ENCODE assay signal across 1 cellular context in the genomic region with DNA sequence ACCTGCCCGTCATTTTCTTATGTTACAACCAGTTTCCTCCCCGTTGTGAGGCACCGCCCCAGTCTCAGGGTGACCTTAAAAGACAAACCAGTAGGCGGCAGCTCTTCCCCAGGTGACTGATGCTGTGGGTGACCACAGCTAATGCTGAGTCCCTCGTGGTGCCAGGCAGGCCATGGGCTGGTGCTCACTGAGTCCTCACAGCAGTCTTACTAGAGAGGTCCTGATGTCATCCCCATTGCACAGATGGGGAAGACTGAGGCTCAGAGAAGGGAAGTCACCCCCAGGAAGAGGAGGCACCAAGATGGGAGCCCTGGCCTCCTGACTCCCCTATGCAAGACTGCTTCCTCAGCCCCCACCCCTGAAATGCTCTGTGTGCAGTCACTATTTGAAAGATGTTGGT.
TF ChIP-seq lines count a peak whose summit lies in the region.

No MANE protein-coding gene starts in this region.

TF ChIP-seq in WTC11, 78 proteins besides CTCF, POLR2A, EP300 and RAD21 (continued from another document):
- TF ChIP-seq, protein P1, sequence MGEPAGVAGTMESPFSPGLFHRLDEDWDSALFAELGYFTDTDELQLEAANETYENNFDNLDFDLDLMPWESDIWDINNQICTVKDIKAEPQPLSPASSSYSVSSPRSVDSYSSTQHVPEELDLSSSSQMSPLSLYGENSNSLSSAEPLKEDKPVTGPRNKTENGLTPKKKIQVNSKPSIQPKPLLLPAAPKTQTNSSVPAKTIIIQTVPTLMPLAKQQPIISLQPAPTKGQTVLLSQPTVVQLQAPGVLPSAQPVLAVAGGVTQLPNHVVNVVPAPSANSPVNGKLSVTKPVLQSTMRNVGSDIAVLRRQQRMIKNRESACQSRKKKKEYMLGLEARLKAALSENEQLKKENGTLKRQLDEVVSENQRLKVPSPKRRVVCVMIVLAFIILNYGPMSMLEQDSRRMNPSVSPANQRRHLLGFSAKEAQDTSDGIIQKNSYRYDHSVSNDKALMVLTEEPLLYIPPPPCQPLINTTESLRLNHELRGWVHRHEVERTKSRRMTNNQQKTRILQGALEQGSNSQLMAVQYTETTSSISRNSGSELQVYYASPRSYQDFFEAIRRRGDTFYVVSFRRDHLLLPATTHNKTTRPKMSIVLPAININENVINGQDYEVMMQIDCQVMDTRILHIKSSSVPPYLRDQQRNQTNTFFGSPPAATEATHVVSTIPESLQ (CRISPR knock-in tag; IDR thresholded peaks at IDR 0.05): no peak
- TF ChIP-seq, protein P2, sequence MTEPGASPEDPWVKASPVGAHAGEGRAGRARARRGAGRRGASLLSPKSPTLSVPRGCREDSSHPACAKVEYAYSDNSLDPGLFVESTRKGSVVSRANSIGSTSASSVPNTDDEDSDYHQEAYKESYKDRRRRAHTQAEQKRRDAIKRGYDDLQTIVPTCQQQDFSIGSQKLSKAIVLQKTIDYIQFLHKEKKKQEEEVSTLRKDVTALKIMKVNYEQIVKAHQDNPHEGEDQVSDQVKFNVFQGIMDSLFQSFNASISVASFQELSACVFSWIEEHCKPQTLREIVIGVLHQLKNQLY (CRISPR knock-in tag; IDR thresholded peaks at IDR 0.05): no peak
- TF ChIP-seq ESRRA (CRISPR knock-in tag; IDR thresholded peaks at IDR 0.05; ENCODE audit: borderline replicate concordance): no peak
- TF ChIP-seq, protein P3, sequence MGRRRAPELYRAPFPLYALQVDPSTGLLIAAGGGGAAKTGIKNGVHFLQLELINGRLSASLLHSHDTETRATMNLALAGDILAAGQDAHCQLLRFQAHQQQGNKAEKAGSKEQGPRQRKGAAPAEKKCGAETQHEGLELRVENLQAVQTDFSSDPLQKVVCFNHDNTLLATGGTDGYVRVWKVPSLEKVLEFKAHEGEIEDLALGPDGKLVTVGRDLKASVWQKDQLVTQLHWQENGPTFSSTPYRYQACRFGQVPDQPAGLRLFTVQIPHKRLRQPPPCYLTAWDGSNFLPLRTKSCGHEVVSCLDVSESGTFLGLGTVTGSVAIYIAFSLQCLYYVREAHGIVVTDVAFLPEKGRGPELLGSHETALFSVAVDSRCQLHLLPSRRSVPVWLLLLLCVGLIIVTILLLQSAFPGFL (CRISPR knock-in tag; IDR thresholded peaks at IDR 0.05; ENCODE audit: borderline replicate concordance): no peak
TF ChIP-seq in WTC11: peak in this region for 0.
